ENCODE assay signal across 16 cellular contexts in genomic region chr9:85040806-85041575, GRCh38.
DNase-seq lines count a peak whose midpoint lies in the region; ATAC-seq and TF ChIP-seq lines count a peak whose summit lies in the region.
"Had no signal": no experiment of that assay in that cellular context is flagged by ENCODE, and none has a peak within 500 bp of the region (broad histone marks: within the 10 kb centered on the region; RNA-seq: fewer than 3 reads in every experiment).

No MANE protein-coding gene starts in this region.

- TF ChIP-seq CTCF in astrocyte of the spinal cord (IDR thresholded peaks at IDR 0.05; ENCODE audit: low read depth, low read length): no peak

- DNase-seq in NCI-H1417 (lab: John Stamatoyannopoulos, UW) (peak in 2 of 3 experiments; percentile 9 to 46), NCI-H1417 treated with DMSO at 0.1 percent for 48 hours (lab: John Stamatoyannopoulos, UW) (no peak), astrocyte of the spinal cord (ENCODE audit: low read depth, low spot score) (peak; percentile 4), inferior parietal cortex (ENCODE audit: extremely low spot score) (peak; percentile 87), sciatic nerve (ENCODE audit: low spot score) (no peak), NCI-H1436 treated with DMSO at 0.1 percent for 48 hours (lab: John Stamatoyannopoulos, UW) (no peak)
- DNase-seq: 8988T; activated CD8-positive, alpha-beta memory T cell treated with anti-CD3 and anti-CD28 coated beads for 24 hours; DMS79; SHP77; trophoblast cell; WERI-Rb-1 had no signal

- ATAC-seq in sciatic nerve (peak; percentile 20), HG02642 (IDR thresholded peaks at IDR 0.05; ENCODE audit: poor library complexity, unreplicated experiment) (no peak), GM19467 (IDR thresholded peaks at IDR 0.05; ENCODE audit: unreplicated experiment) (no peak)
- ATAC-seq: stimulated activated effector memory CD8-positive, alpha-beta T cell treated with anti-CD3 and anti-CD28 coated beads, Interleukin-12 subunit alpha, Interleukin-12 subunit beta, amount 100 ng/mL, for 72 hours had no signal

- in situ Hi-C loops in astrocyte of the spinal cord (cut with HindIII; ENCODE audit: low sequenced_read_pairs): no loop called here

- no peak overlapping the region for H3K4me3 ChIP-seq in astrocyte of the spinal cord (ENCODE audit: low read depth, low read length)
- H3K4me3 ChIP-seq: pancreas had no signal

- intact Hi-C loops in sciatic nerve (cut with DNase I): no loop called here

Comparison
In these comparisons a context has a peak if more than half of its experiments do, and no peak if none do; other contexts are left out.
1. DNase-seq: peak in NCI-H1417 (2 of 3), astrocyte of the spinal cord (single experiment) and inferior parietal cortex (single experiment); none in NCI-H1417 treated with DMSO at 0.1 percent for 48 hours (single experiment), sciatic nerve (single experiment) and NCI-H1436 treated with DMSO at 0.1 percent for 48 hours (single experiment).